In genomic region chr18:34870916-34871315, GRCh38 we compare ENCODE assay signal across 17 cellular contexts.
"Had no signal": no experiment of that assay in that cellular context is flagged by ENCODE, and none has a peak within 500 bp of the region (broad histone marks: within the 10 kb centered on the region; RNA-seq: fewer than 3 reads in every experiment).

No MANE protein-coding gene starts in this region.

- H3K4me1 Mint-ChIP-seq: activated T-helper 17 cell treated with anti-CD3 and anti-CD28 coated beads, Interleukin-2, amount 50 U/mL, for 72 hours; memory B cell; nephron had no signal

- H3K36me3 Mint-ChIP-seq: memory B cell had no signal

- H3K4me3 Mint-ChIP-seq: activated naive CD4-positive, alpha-beta T cell treated with anti-CD3 and anti-CD28 coated beads for 36 hours; activated T-helper 17 cell treated with anti-CD3 and anti-CD28 coated beads, Interleukin-2, amount 50 U/mL, for 72 hours; memory B cell; nephron; stimulated activated naive CD8-positive, alpha-beta T cell treated with anti-CD3 and anti-CD28 coated beads, Interleukin-15, Interleukin-2, amounts not matched to agents 100 ng/mL and 50 ng/mL, for 24 hours had no signal

- ATAC-seq: esophagus mucosa, heart left ventricle, left lung had no signal

- H3K27me3 ChIP-seq: brain microvascular endothelial cell, dorsolateral prefrontal cortex, heart left ventricle, left lung had no signal

- H3K27ac ChIP-seq: brain microvascular endothelial cell, heart left ventricle, left lung had no signal

- H3K4me3 ChIP-seq: dorsolateral prefrontal cortex, heart left ventricle, left lung had no signal

- H3K27ac Mint-ChIP-seq: activated naive CD4-positive, alpha-beta T cell treated with anti-CD3 and anti-CD28 coated beads for 36 hours; activated T-helper 17 cell treated with anti-CD3 and anti-CD28 coated beads, Interleukin-2, amount 50 U/mL, for 72 hours; memory B cell; stimulated activated naive CD8-positive, alpha-beta T cell treated with anti-CD3 and anti-CD28 coated beads, Interleukin-15, Interleukin-2, amounts not matched to agents 100 ng/mL and 50 ng/mL, for 24 hours had no signal

- H3K36me3 ChIP-seq: brain microvascular endothelial cell, left lung had no signal

- H3K9me3 ChIP-seq: heart left ventricle, left lung had no signal

- DNase-seq: activated CD4-positive, alpha-beta T cell treated with anti-CD3 and anti-CD28 coated beads for 48 hours; activated CD8-positive, alpha-beta memory T cell treated with anti-CD3 and anti-CD28 coated beads for 24 hours; amniotic stem cell; cerebellar nuclear complex; dorsolateral prefrontal cortex; heart left ventricle; left lung; stimulated activated CD4-positive, alpha-beta T cell treated with anti-CD3 and anti-CD28 coated beads, Interleukin-4, amount 100 ng/mL, for 1 hour; stimulated activated CD8-positive, alpha-beta memory T cell treated with anti-CD3 and anti-CD28 coated beads, Interleukin-4, amount 100 ng/mL, for 48 hours; T-helper 9 cell had no signal

- H3K9me3 Mint-ChIP-seq: activated naive CD4-positive, alpha-beta T cell treated with anti-CD3 and anti-CD28 coated beads for 36 hours; activated T-helper 17 cell treated with anti-CD3 and anti-CD28 coated beads, Interleukin-2, amount 50 U/mL, for 72 hours; memory B cell; nephron; stimulated activated naive CD8-positive, alpha-beta T cell treated with anti-CD3 and anti-CD28 coated beads, Interleukin-15, Interleukin-2, amounts not matched to agents 100 ng/mL and 50 ng/mL, for 24 hours had no signal

- H3K4me1 ChIP-seq: left lung had no signal
